14 cellular contexts compared by ENCODE assay signal in the genomic region with DNA sequence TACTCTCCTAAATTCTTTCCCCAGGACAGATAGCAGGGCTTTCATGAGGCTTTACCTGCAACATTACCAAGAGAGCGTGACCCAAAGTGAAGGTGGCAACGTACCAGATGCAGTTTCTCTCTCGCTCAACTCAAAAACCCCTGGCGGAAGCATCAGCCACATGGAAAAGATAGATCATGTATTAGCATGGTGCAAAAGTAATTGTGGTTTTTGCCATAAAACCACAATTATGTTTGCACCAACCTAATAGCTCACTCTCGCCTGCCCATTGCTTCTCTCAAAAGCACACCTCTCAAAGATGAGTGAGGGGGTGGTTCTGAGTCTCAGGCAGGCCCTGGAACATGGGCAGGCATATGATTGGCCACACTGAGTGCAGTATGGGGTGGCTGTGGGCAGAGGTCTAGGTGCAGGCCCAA. TPM values are rescaled to one million over a fixed set of nuclear protein-coding genes. Genes with fewer than 3 reads are reported as not detected.
DNase-seq lines count a peak whose midpoint lies in the region; ATAC-seq, FAIRE-seq and TF ChIP-seq lines count a peak whose summit lies in the region.
"Had no signal": no experiment of that assay in that cellular context is flagged by ENCODE, and none has a peak within 500 bp of the region (broad histone marks: within the 10 kb centered on the region; RNA-seq: fewer than 3 reads in every experiment).

No MANE protein-coding gene starts in this region.

- BruUV-seq in GM12878 (replicated peaks; lab: Mats Ljungman, UMichigan) = no TSS peak

- DNase-seq in GM12878 (ENCODE audit: low read depth, low spot score) (peak; percentile 80), GM13977 (ENCODE audit: low spot score) (no peak), GOT3 (lab: John Stamatoyannopoulos, UW) (no peak), NCI-H446 (lab: John Stamatoyannopoulos, UW) (no peak), NCI-H2227 treated with DMSO at 0.1 percent for 48 hours (lab: John Stamatoyannopoulos, UW) (no peak)
- DNase-seq: C1 segment of cervical spinal cord, IMR-90, NCI-H510A treated with DMSO at 0.1 percent for 48 hours, occipital lobe had no signal

- H3K4me1 ChIP-seq in GM12878 (ENCODE audit: control insufficient read depth, insufficient read depth, low read length) = peaks cover 9% of the 10 kb centered on the region

- ATAC-seq in GM18858 (IDR thresholded peaks at IDR 0.05; ENCODE audit: unreplicated experiment) (peak; percentile 45), GM21367 (IDR thresholded peaks at IDR 0.05; ENCODE audit: unreplicated experiment) (peak; percentile 50), HG03108 (IDR thresholded peaks at IDR 0.05; ENCODE audit: unreplicated experiment) (peak; percentile 49), GM12878 (peak; percentile 96)
- ATAC-seq: PC-3 had no signal

- no peaks in the 10 kb centered on the region; the same call in 2 of the 3 replicates for H3K9me3 ChIP-seq in GM12878 (replicated peaks; ENCODE audit: control insufficient read depth, insufficient read depth, low read length)

- no peak for TF ChIP-seq RAD21 in GM12878 (IDR thresholded peaks at IDR 0.05; ENCODE audit: insufficient read depth, low read depth, low read length)

- TF ChIP-seq EP300 in GM12878 (IDR thresholded peaks at IDR 0.05; ENCODE audit: borderline replicate concordance in 1 of 2, control insufficient read depth in 1 of 2, low read depth in 2 of 2, low read length in 2 of 2) = no peak

- CTCF ChIA-PET in GM12878 (lab: Yijun Ruan, JAX) = interaction anchor here (1.0 to 5.7 kb wide), 5 partner anchors 10 to 76 kb away, joined by 3 to 28 read pairs (median 4); no protein-coding TSS in a partner anchor

- TF ChIP-seq CTCF in GM12878 (IDR thresholded peaks at IDR 0.05 in 2 of 3, conservative IDR thresholded peaks at IDR 0.05 in 1 of 3; ENCODE audit: control insufficient read depth in 2 of 3, extremely low read depth in 1 of 3, insufficient read depth in 1 of 3, low read depth in 3 of 3, low read length in 3 of 3) (no peak), GM13977 (IDR thresholded peaks at IDR 0.05; ENCODE audit: extremely low read depth, insufficient read depth, missing control alignments) (no peak)

- H3K36me3 ChIP-seq in GM12878 (ENCODE audit: control insufficient read depth in 2 of 2, insufficient read depth in 2 of 2, low read length in 1 of 2) = no peaks in the 10 kb centered on the region

- no peak for FAIRE-seq in GM12878 (lab: Jason Lieb, UNC)

- SMC1A ChIA-PET in GM12878 (lab: Charles Lee; ENCODE audit: uncharacterized antibody, unreplicated experiment) = interaction anchor here (0.6 to 2.4 kb wide), 8 partner anchors 17 to 89 kb away, joined by 3 to 12 read pairs (median 3); no protein-coding TSS in a partner anchor

- 1% methylated on average over 5 of the region's 5 CpGs for WGBS in GM12878 (ENCODE audit: insufficient coverage, insufficient replicate concordance, low lambda C conversion rate, missing lambda C conversion rate)

- H4K20me1 ChIP-seq in GM12878 (ENCODE audit: control insufficient read depth, insufficient read depth) = no peaks in the 10 kb centered on the region

- no peaks in the 10 kb centered on the region for H3K79me2 ChIP-seq in GM12878 (ENCODE audit: control insufficient read depth, insufficient read depth, low read length)

- H3K27me3 ChIP-seq in GM12878 (replicated peaks in 1 of 2; ENCODE audit: control insufficient read depth in 2 of 2, insufficient read depth in 2 of 2, low read length in 1 of 2) = no peaks in the 10 kb centered on the region

- peak overlapping the region; percentile 27 for H3K4me2 ChIP-seq in GM12878 (ENCODE audit: control insufficient read depth, insufficient read depth)

- H2AFZ ChIP-seq in GM12878 (ENCODE audit: control insufficient read depth, low read depth, low read length) = no peak overlapping the region

- intact Hi-C loops in GM12878 (cut with micrococcal nuclease; ENCODE audit: unreplicated experiment) = loop anchor here (1.0 to 5.0 kb wide), 3 partner anchors 9 to 76 kb away; no protein-coding TSS in a partner anchor

- no peak overlapping the region for H3K9ac ChIP-seq in GM12878 (ENCODE audit: control insufficient read depth, insufficient read depth, low read length)

- H3K27ac ChIP-seq in GM12878 (ENCODE audit: control insufficient read depth, insufficient read depth) = no peak overlapping the region
- H3K27ac ChIP-seq: VCaP had no signal

- POLR2A ChIA-PET in GM12878 (lab: Charles Lee) = interaction anchor here (1.0 kb wide), 1 partner anchor 10 kb away, joined by 5 read pairs; no protein-coding TSS in a partner anchor

- RAD21 ChIA-PET in GM12878 (lab: Charles Lee; ENCODE audit: unreplicated experiment) = interaction anchor here (0.6 to 1.4 kb wide), 5 partner anchors 10 to 135 kb away, joined by 3 to 6 read pairs (median 3); no protein-coding TSS in a partner anchor

- no peak overlapping the region for H3K4me3 ChIP-seq in GM12878

- no peak for TF ChIP-seq POLR2A in GM12878 (IDR thresholded peaks at IDR 0.05; ENCODE audit: low read depth, low read length)

- in situ Hi-C loops in GM12878 (cut with MboI) (no loop called here), GM13977 (cut with MboI; ENCODE audit: low pct_unique_long_range_greater_than_20kb, low sequenced_read_pairs, unreplicated experiment) (no loop called here)

TF ChIP-seq in GM12878, 131 proteins besides CTCF, POLR2A, EP300 and RAD21 (continues in another document):
- TF ChIP-seq SREBF1 (IDR thresholded peaks at IDR 0.05; ENCODE audit: low read length) = no peak
- TF ChIP-seq, protein P1, sequence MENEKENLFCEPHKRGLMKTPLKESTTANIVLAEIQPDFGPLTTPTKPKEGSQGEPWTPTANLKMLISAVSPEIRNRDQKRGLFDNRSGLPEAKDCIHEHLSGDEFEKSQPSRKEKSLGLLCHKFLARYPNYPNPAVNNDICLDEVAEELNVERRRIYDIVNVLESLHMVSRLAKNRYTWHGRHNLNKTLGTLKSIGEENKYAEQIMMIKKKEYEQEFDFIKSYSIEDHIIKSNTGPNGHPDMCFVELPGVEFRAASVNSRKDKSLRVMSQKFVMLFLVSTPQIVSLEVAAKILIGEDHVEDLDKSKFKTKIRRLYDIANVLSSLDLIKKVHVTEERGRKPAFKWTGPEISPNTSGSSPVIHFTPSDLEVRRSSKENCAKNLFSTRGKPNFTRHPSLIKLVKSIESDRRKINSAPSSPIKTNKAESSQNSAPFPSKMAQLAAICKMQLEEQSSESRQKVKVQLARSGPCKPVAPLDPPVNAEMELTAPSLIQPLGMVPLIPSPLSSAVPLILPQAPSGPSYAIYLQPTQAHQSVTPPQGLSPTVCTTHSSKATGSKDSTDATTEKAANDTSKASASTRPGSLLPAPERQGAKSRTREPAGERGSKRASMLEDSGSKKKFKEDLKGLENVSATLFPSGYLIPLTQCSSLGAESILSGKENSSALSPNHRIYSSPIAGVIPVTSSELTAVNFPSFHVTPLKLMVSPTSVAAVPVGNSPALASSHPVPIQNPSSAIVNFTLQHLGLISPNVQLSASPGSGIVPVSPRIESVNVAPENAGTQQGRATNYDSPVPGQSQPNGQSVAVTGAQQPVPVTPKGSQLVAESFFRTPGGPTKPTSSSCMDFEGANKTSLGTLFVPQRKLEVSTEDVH (IDR thresholded peaks at IDR 0.05; ENCODE audit: low read depth, partially characterized antibody) = no peak
- peak; percentile 76 for TF ChIP-seq NR2F1 (conservative IDR thresholded peaks at IDR 0.05)
- TF ChIP-seq GATAD2B (conservative IDR thresholded peaks at IDR 0.05; ENCODE audit: low read depth) = 0 out of 2 replicates have a peak, but pooled peaks have one; percentile 32
- peak; percentile 32 for TF ChIP-seq RELA (IDR thresholded peaks at IDR 0.05; ENCODE audit: borderline replicate concordance, partially characterized antibody)
- TF ChIP-seq HDGF (IDR thresholded peaks at IDR 0.05) = no peak
- TF ChIP-seq TBL1XR1 (IDR thresholded peaks at IDR 0.05; ENCODE audit: low read depth, low read length) = no peak
- TF ChIP-seq, protein P2, sequence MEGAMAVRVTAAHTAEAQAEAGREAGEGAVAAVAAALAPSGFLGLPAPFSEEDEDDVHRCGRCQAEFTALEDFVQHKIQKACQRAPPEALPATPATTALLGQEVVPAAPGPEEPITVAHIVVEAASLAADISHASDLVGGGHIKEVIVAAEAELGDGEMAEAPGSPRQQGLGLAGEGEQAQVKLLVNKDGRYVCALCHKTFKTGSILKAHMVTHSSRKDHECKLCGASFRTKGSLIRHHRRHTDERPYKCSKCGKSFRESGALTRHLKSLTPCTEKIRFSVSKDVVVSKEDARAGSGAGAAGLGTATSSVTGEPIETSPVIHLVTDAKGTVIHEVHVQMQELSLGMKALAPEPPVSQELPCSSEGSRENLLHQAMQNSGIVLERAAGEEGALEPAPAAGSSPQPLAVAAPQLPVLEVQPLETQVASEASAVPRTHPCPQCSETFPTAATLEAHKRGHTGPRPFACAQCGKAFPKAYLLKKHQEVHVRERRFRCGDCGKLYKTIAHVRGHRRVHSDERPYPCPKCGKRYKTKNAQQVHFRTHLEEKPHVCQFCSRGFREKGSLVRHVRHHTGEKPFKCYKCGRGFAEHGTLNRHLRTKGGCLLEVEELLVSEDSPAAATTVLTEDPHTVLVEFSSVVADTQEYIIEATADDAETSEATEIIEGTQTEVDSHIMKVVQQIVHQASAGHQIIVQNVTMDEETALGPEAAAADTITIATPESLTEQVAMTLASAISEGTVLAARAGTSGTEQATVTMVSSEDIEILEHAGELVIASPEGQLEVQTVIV (IDR thresholded peaks at IDR 0.05; ENCODE audit: borderline replicate concordance, partially characterized antibody) = no peak
- no peak for TF ChIP-seq TCF12 (IDR thresholded peaks at IDR 0.05; ENCODE audit: low read depth, low read length)
- TF ChIP-seq DPF2 (IDR thresholded peaks at IDR 0.05) = peak; percentile 77
- TF ChIP-seq ZNF217 (IDR thresholded peaks at IDR 0.05) = no peak
- TF ChIP-seq IKZF1 (conservative IDR thresholded peaks at IDR 0.05) = peak; percentile 89

RNA-seq across cellular contexts. Expression of a gene that starts 7.0 kb away (rescaled TPM):
- total RNA-seq in GM12878 (2013; cell fraction: nucleolus; rRNA removed) = 5.3 and 6.1 TPM in 2 replicates
- 6.0 and 8.0 TPM in 2 replicates for total RNA-seq in GM12878 (2014; rRNA removed)
- 9.6 and 10.1 TPM in 2 replicates for total RNA-seq in GM12878 (2014; rRNA removed; fragmentation: Illumina TruSeq; extraction: Trizol)
- 4.5 and 7.1 TPM in 2 replicates for total RNA-seq in GM12878 (2021)
- 0.93 TPM for polyA plus RNA-seq in GM12878 (2011; ENCODE audit: low read depth)
- polyA plus RNA-seq in GM12878 (2011; rRNA removed) = 30.7 and 31.9 TPM in 2 replicates
- polyA plus RNA-seq in GM12878 (2011; cell fraction: cytosol; rRNA removed) = 12.5 and 12.7 TPM in 2 replicates
- 18.5 and 29.2 TPM in 2 replicates for polyA plus RNA-seq in GM12878 (2011; cell fraction: nucleus; rRNA removed)
- 0.20 and 0.93 TPM in 2 replicates for polyA plus RNA-seq in GM12878 (2012)
- 13.8 and 27.4 TPM in 2 replicates for polyA plus RNA-seq in GM12878 (2014; fragmentation: Illumina TruSeq; extraction: Trizol)
- 10 to 100 TPM; 12.2 to 12.5 TPM for polyA plus RNA-seq in GM12878 (2014; fragmentation: Nextera tagmentation; extraction: Ambion mirVana)
- polyA plus RNA-seq in GM12878 (2014; rRNA removed) = 6.5 and 8.0 TPM in 2 replicates
- 1 to 10 TPM in 1 of 2 experiments, under 1 TPM in 1; 0.75 to 1.5 TPM for polyA plus RNA-seq in GM12878 (2016; fragmentation: Nextera tagmentation; extraction: Ambion mirVana)
- polyA minus RNA-seq in GM12878 (2011; rRNA and poly(A)+ RNA removed) = 12.5 and 14.0 TPM in 2 replicates
- polyA minus RNA-seq in GM12878 (2011; cell fraction: cytosol; rRNA and poly(A)+ RNA removed) = 3.5 and 4.9 TPM in 2 replicates
- polyA minus RNA-seq in GM12878 (2011; cell fraction: nucleus; rRNA and poly(A)+ RNA removed) = 7.7 and 11.9 TPM in 2 replicates
- total RNA-seq: IMR-90, PC-3 had no signal
- polyA plus RNA-seq: IMR-90 had no signal

Comparison
In these comparisons a context has a peak if more than half of its experiments do, and no peak if none do; other contexts are left out.
1. ATAC-seq: peak in every context shown above with its lines; median percentile 96 in GM12878; 50 in GM21367; 49 in HG03108; 45 in GM18858.